ENCODE assay signal across 8 cellular contexts in genomic region chr1:8097077-8097799, GRCh38.
DNase-seq lines count a peak whose midpoint lies in the region; ATAC-seq and TF ChIP-seq lines count a peak whose summit lies in the region.

No MANE protein-coding gene starts in this region.

- in situ Hi-C loops in astrocyte of the cerebellum (cut with HindIII; ENCODE audit: low sequenced_read_pairs) = no loop called here

- H3K4me3 ChIP-seq in astrocyte of the cerebellum (ENCODE audit: low read depth, low read length) = no peak overlapping the region
- H3K4me3 ChIP-seq in mesodermal cell (ENCODE audit: extremely low read depth, insufficient read depth, low read length, poor library complexity, severe bottlenecking) = no peak overlapping the region

- peak overlapping the region; percentile 68 for H3K27ac ChIP-seq in mesodermal cell (ENCODE audit: low read depth, low read length, severe bottlenecking)

- WGBS in mesodermal cell (ENCODE audit: insufficient coverage in 2 of 2), 2 experiments = 73 to 76% methylated on average over 2 to 4 of the region's 6 CpGs

- DNase-seq in AG20443 (ENCODE audit: low spot score) = peak; percentile 52
- DNase-seq in NCI-H226 = peak; percentile 78
- DNase-seq in astrocyte of the cerebellum (ENCODE audit: low read depth) = peak; percentile 60
- no peak for DNase-seq in islet precursor cell
- no peak for DNase-seq in cerebellar nuclear complex (lab: John Stamatoyannopoulos, UW)

- H3K4me1 ChIP-seq in mesodermal cell (ENCODE audit: control insufficient read depth, insufficient read depth, low read length, poor library complexity, severe bottlenecking) = peaks cover 45% of the 10 kb centered on the region

- no peaks in the 10 kb centered on the region for H3K9me3 ChIP-seq in mesodermal cell (ENCODE audit: control insufficient read depth, low read length)

- ATAC-seq in GM18520 (IDR thresholded peaks at IDR 0.05; ENCODE audit: unreplicated experiment) (peak; percentile 63), HG02981 (IDR thresholded peaks at IDR 0.05; ENCODE audit: unreplicated experiment) (peak; percentile 87)

- TF ChIP-seq CTCF in astrocyte of the cerebellum (IDR thresholded peaks at IDR 0.05; ENCODE audit: low read depth, low read length, missing control alignments) = no peak

- H3K36me3 ChIP-seq in mesodermal cell (ENCODE audit: control insufficient read depth, insufficient read depth, low read length) = no peaks in the 10 kb centered on the region

Comparison
In these comparisons a context has a peak if more than half of its experiments do, and no peak if none do; other contexts are left out.
1. DNase-seq: peak in AG20443 (single experiment), NCI-H226 (single experiment) and astrocyte of the cerebellum (single experiment); none in islet precursor cell (single experiment) and cerebellar nuclear complex (0 of 2).